26 cellular contexts compared by ENCODE assay signal in the genomic region with DNA sequence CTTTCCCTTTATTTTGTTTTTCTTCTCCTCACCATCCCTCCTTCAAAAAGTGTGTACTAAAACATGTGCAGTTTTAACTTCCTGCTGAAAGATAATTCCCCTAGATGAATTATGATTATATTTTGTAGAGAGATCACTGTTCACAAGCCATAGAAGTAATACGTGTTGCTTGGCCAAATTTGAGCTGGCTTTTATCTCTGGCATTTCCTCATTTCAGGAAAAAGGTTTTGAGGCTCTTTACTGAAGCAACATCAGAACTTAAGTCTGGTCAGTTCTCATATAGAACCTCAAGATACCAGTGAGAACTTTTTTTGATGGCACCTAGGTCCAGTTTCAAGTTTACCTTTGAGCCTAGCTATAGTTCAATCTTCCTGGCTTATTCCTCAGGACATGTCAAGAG.
DNase-seq lines count a peak whose midpoint lies in the region; ATAC-seq and TF ChIP-seq lines count a peak whose summit lies in the region.
"Had no signal": no experiment of that assay in that cellular context is flagged by ENCODE, and none has a peak within 500 bp of the region (broad histone marks: within the 10 kb centered on the region; RNA-seq: fewer than 3 reads in every experiment).

No MANE protein-coding gene starts in this region.

- H3K4me1 ChIP-seq in breast epithelium (no peaks in the 10 kb centered on the region), mammary epithelial cell (ENCODE audit: insufficient read depth, low read length) (peaks cover 22% of the 10 kb centered on the region), foreskin keratinocyte (peaks cover 22% of the 10 kb centered on the region), smooth muscle cell (ENCODE audit: low read depth) (no peaks in the 10 kb centered on the region)
- H3K4me1 ChIP-seq: BLaER1 had no signal

- POLR2A ChIA-PET in MCF 10A (lab: Yijun Ruan, JAX), result interaction anchor here (0.8 to 2.0 kb wide), 2 partner anchors 10 to 538 kb away, joined by 3 to 4 read pairs; no protein-coding TSS in a partner anchor

- H3F3A ChIP-seq in smooth muscle cell (ENCODE audit: low read depth), result no peaks in the 10 kb centered on the region

- H4K20me1 ChIP-seq in mammary epithelial cell (ENCODE audit: insufficient read depth, low read length) (no peaks in the 10 kb centered on the region), smooth muscle cell (ENCODE audit: low read depth) (no peaks in the 10 kb centered on the region)
- H4K20me1 ChIP-seq: BLaER1 had no signal

- H2AFZ ChIP-seq in mammary epithelial cell (ENCODE audit: low read depth, low read length) (peak overlapping the region; percentile 71), smooth muscle cell (ENCODE audit: low read depth) (peak overlapping the region; percentile 41)
- H2AFZ ChIP-seq: GM23338 had no signal

- no peak for ATAC-seq in foreskin keratinocyte
- ATAC-seq: GM23338 had no signal

- intact Hi-C loops in MCF 10A (cut with micrococcal nuclease), result no loop called here
- intact Hi-C loops in breast epithelium (cut with DNase I; ENCODE audit: low total_unique reads), result no loop called here
- intact Hi-C loops in mammary epithelial cell (cut with micrococcal nuclease), result no loop called here

- H3K9me3 ChIP-seq in breast epithelium (no peaks in the 10 kb centered on the region), mammary epithelial cell (replicated peaks; ENCODE audit: insufficient read depth, low read length) (no peaks in the 10 kb centered on the region), smooth muscle cell (replicated peaks; ENCODE audit: low read depth) (no peaks in the 10 kb centered on the region)
- H3K9me3 ChIP-seq: BLaER1 had no signal

- peaks cover 23% of the 10 kb centered on the region for H3K4me1 Mint-ChIP-seq in MCF 10A (ENCODE audit: insufficient read depth, unreplicated experiment)
- H3K4me1 Mint-ChIP-seq: CD4-positive, CD25-positive, alpha-beta regulatory T cell; IgD-negative memory B cell had no signal

- in situ Hi-C loops in mammary epithelial cell (cut with MboI; ENCODE audit: low sequenced_read_pairs in 2 of 2), result no loop called here

- BruUV-seq in MCF 10A (replicated peaks; lab: Mats Ljungman, UMichigan) (no TSS peak), mammary epithelial cell (replicated peaks; lab: Mats Ljungman, UMichigan) (no TSS peak)

- TF ChIP-seq CTCF in MCF 10A (IDR thresholded peaks at IDR 0.05; ENCODE audit: unreplicated experiment), result no peak
- no peak for TF ChIP-seq CTCF in breast epithelium (IDR thresholded peaks at IDR 0.05)
- no peak for TF ChIP-seq CTCF in mammary epithelial cell (conservative IDR thresholded peaks at IDR 0.05 in 1 of 2, IDR thresholded peaks at IDR 0.05 in 1 of 2; ENCODE audit: extremely low read depth in 1 of 2, insufficient read depth in 1 of 2, low read depth in 1 of 2, low read length in 2 of 2)
- no peak for TF ChIP-seq CTCF in foreskin keratinocyte (conservative IDR thresholded peaks at IDR 0.05)
- no peak for TF ChIP-seq CTCF in smooth muscle cell (IDR thresholded peaks at IDR 0.05; ENCODE audit: borderline replicate concordance, insufficient read depth, poor library complexity, severe bottlenecking)

- dilution Hi-C loops in mammary epithelial cell (cut with HindIII; ENCODE audit: low sequenced_read_pairs), result no loop called here

- DNase-seq in MCF 10A (ENCODE audit: unreplicated experiment), result no peak
- no peak for DNase-seq in breast epithelium (ENCODE audit: low spot score in 2 of 2)
- DNase-seq in mammary epithelial cell, result no peak
- no peak for DNase-seq in foreskin keratinocyte
- no peak for DNase-seq in smooth muscle cell (lab: John Stamatoyannopoulos, UW; ENCODE audit: unreplicated experiment)
- no peak for DNase-seq in mucosa of gallbladder (ENCODE audit: low spot score)
- no peak for DNase-seq in DMS153 treated with DMSO at 0.1 percent for 48 hours (lab: John Stamatoyannopoulos, UW; ENCODE audit: unreplicated experiment)
- no peak for DNase-seq in NCI-H1694 treated with DMSO at 0.1 percent for 48 hours (lab: John Stamatoyannopoulos, UW)
- DNase-seq: CD4-positive, CD25-positive, alpha-beta regulatory T cell; COR-L47; H9; NCI-H1048; NCI-H1417 treated with DMSO at 0.1 percent for 48 hours; NCI-H187 treated with DMSO at 0.1 percent for 48 hours; NCI-H2107; NCI-H446; NCI-H524 treated with DMSO at 0.1 percent for 48 hours; NCI-H82; NK-92 treated with Interleukin-12 subunit alpha and Interleukin-12 subunit beta, amount 100 ng/mL, for 24 hours; RPMI8226; SHP77 had no signal

- H3K27ac ChIP-seq in breast epithelium, result no peak overlapping the region
- H3K27ac ChIP-seq in mammary epithelial cell (ENCODE audit: insufficient read depth, low read depth, low read length), result peak overlapping the region; percentile 83
- H3K27ac ChIP-seq in foreskin keratinocyte, result peak overlapping the region; percentile 88
- no peak overlapping the region for H3K27ac ChIP-seq in smooth muscle cell (ENCODE audit: low read depth)
- H3K27ac ChIP-seq: 22Rv1, BLaER1, KMS-11 had no signal

- no peak overlapping the region for H3K4me3 Mint-ChIP-seq in MCF 10A (ENCODE audit: unreplicated experiment)
- H3K4me3 Mint-ChIP-seq: CD4-positive, CD25-positive, alpha-beta regulatory T cell; GM23338; H9; IgD-negative memory B cell had no signal

- 100% methylated on average over 1 of the region's 1 CpG for WGBS in mammary epithelial cell (ENCODE audit: low coverage, missing lambda C conversion rate)
- 26% methylated on average over 1 of the region's 1 CpG for WGBS in smooth muscle cell (ENCODE audit: low lambda C conversion rate)

- H3K4me2 ChIP-seq in mammary epithelial cell (ENCODE audit: insufficient read depth, low read depth, low read length) (no peak overlapping the region), smooth muscle cell (no peak overlapping the region)
- H3K4me2 ChIP-seq: BLaER1, GM23338, KMS-11 had no signal

- no peak overlapping the region for H3K9ac ChIP-seq in mammary epithelial cell (ENCODE audit: insufficient read depth, low read length)
- no peak overlapping the region for H3K9ac ChIP-seq in smooth muscle cell (ENCODE audit: low read depth)
- H3K9ac ChIP-seq: BLaER1, KMS-11 had no signal

- H3K36me3 ChIP-seq in breast epithelium (no peaks in the 10 kb centered on the region), mammary epithelial cell (ENCODE audit: insufficient read depth, low read length) (no peaks in the 10 kb centered on the region), smooth muscle cell (ENCODE audit: low read depth) (no peaks in the 10 kb centered on the region)
- H3K36me3 ChIP-seq: BLaER1 had no signal

- H3K27me3 Mint-ChIP-seq in MCF 10A (ENCODE audit: insufficient read depth, unreplicated experiment), result no peaks in the 10 kb centered on the region
- H3K27me3 Mint-ChIP-seq: CD4-positive, CD25-positive, alpha-beta regulatory T cell had no signal

- H3K79me2 ChIP-seq in mammary epithelial cell (ENCODE audit: insufficient read depth, low read length) (no peaks in the 10 kb centered on the region), smooth muscle cell (ENCODE audit: low read depth) (no peaks in the 10 kb centered on the region)

- H3K4me3 ChIP-seq in breast epithelium (no peak overlapping the region), mammary epithelial cell (replicated peaks in 1 of 3; ENCODE audit: insufficient read depth in 1 of 3, low read depth in 2 of 3, low read length in 3 of 3) (no peak overlapping the region), smooth muscle cell (no peak overlapping the region)
- H3K4me3 ChIP-seq: BLaER1, GM23338 had no signal

- peaks cover 6% of the 10 kb centered on the region for H3K9me3 Mint-ChIP-seq in MCF 10A (ENCODE audit: unreplicated experiment)
- H3K9me3 Mint-ChIP-seq: GM23338, H9 had no signal

- peak overlapping the region; percentile 74 for H3K27ac Mint-ChIP-seq in MCF 10A (ENCODE audit: low read depth, unreplicated experiment)
- H3K27ac Mint-ChIP-seq: CD4-positive, CD25-positive, alpha-beta regulatory T cell; GM23338; H9; IgD-negative memory B cell had no signal

- TF ChIP-seq POLR2A in breast epithelium (IDR thresholded peaks at IDR 0.05), result no peak

- no peaks in the 10 kb centered on the region for H3K36me3 Mint-ChIP-seq in MCF 10A (ENCODE audit: insufficient read depth, unreplicated experiment)
- H3K36me3 Mint-ChIP-seq: CD4-positive, CD25-positive, alpha-beta regulatory T cell; IgD-negative memory B cell had no signal

- H3K27me3 ChIP-seq in breast epithelium (no peaks in the 10 kb centered on the region), mammary epithelial cell (ENCODE audit: insufficient read depth, low read length) (no peaks in the 10 kb centered on the region), foreskin keratinocyte (no peaks in the 10 kb centered on the region), smooth muscle cell (ENCODE audit: low read depth) (no peaks in the 10 kb centered on the region)
- H3K27me3 ChIP-seq: BLaER1 had no signal

- CTCF ChIA-PET in MCF 10A (lab: Yijun Ruan, JAX) (interaction anchor here (0.6 kb wide), 1 partner anchor 17 kb away, joined by 3 read pairs; no protein-coding TSS in a partner anchor), mammary epithelial cell (lab: Charles Lee; ENCODE audit: low non-redundant PET) (no interaction called here)

Comparison
In these comparisons a context has a peak if more than half of its experiments do, and no peak if none do; other contexts are left out.
1. H3K27ac ChIP-seq: peak in mammary epithelial cell (single experiment) and foreskin keratinocyte (single experiment); none in breast epithelium (0 of 2) and smooth muscle cell (single experiment).